Comparison of ENCODE assay signal across 8 cellular contexts in the genomic region with DNA sequence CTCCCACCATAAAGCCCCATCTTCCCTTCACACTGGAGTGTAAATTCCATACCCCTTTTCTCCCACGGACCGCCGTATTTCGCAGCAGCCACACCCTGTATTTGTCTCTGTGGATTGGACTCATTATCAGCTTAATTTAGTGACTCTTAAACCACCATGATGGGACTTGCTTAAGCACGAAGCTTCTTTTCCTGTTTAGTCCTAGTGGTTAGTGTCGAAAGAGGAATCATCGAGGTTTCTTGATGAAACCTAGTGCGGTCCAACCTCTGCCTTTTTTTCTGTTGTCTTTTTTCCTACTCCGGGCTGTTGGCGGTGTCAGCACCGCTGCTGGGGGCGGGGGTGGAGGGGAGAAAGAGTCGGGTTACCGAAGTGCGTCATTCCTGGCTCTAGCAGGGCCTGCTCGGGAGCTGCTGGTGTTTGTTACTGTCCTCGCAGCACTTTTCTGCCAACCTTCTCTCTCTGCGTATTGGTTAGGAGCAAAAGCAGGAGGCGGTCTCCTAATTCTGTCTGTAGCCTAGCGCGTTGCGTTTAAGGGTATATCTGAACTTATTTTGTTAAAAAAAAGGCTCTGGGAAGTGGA. TPM values are rescaled to one million over a fixed set of nuclear protein-coding genes. Genes with fewer than 3 reads are reported as not detected.
A peak's percentile ranks its signal among the peaks of the same experiment; 100 is the strongest.
DNase-seq lines count a peak whose midpoint lies in the region; ATAC-seq and TF ChIP-seq lines count a peak whose summit lies in the region.

No MANE protein-coding gene starts in this region.

- peak overlapping the region; percentile 59 for H3K4me2 ChIP-seq in SK-N-SH

- peak overlapping the region; percentile 64 to 82 for H3K4me3 ChIP-seq in SK-N-SH (ENCODE audit: low read depth in 2 of 2, low read length in 1 of 2)
- H3K4me3 ChIP-seq in thoracic aorta = peak overlapping the region; percentile 90

- H3K27ac Mint-ChIP-seq in activated naive CD4-positive, alpha-beta T cell treated with anti-CD3 and anti-CD28 coated beads, Interleukin-2, amount 50 U/mL, for 24 hours = peak overlapping the region; percentile 99

- WGBS in SK-N-SH (ENCODE audit: low lambda C conversion rate) = 2% methylated on average over 22 of the region's 22 CpGs

- TF ChIP-seq CTCF in SK-N-SH (IDR thresholded peaks at IDR 0.05) (no peak), omental fat pad (IDR thresholded peaks at IDR 0.05) (no peak), thoracic aorta (IDR thresholded peaks at IDR 0.05) (no peak)

- H3K4me3 Mint-ChIP-seq in activated naive CD4-positive, alpha-beta T cell treated with anti-CD3 and anti-CD28 coated beads, Interleukin-2, amount 50 U/mL, for 24 hours = peak overlapping the region; percentile 99

- H3K27me3 ChIP-seq in SK-N-SH (ENCODE audit: insufficient read depth) = no peaks in the 10 kb centered on the region
- H3K27me3 ChIP-seq in thoracic aorta (replicated peaks; ENCODE audit: insufficient read depth) = no peaks in the 10 kb centered on the region

- CTCF ChIA-PET in SK-N-SH (lab: Yijun Ruan, JAX) = interaction anchor here (1.2 kb wide), 1 partner anchor 59 kb away, joined by 3 read pairs; no protein-coding TSS in a partner anchor

- TF ChIP-seq EP300 in SK-N-SH (IDR thresholded peaks at IDR 0.05; ENCODE audit: borderline replicate concordance in 1 of 2, low read depth in 1 of 2, low read length in 1 of 2) = peak in 1 of 2 experiments; percentile 45; a peak in 2 of 4 replicates

- no peaks in the 10 kb centered on the region for H3K9me3 Mint-ChIP-seq in activated naive CD4-positive, alpha-beta T cell treated with anti-CD3 and anti-CD28 coated beads, Interleukin-2, amount 50 U/mL, for 24 hours

- H3K4me1 Mint-ChIP-seq in activated naive CD4-positive, alpha-beta T cell treated with anti-CD3 and anti-CD28 coated beads, Interleukin-2, amount 50 U/mL, for 24 hours = peaks cover 44% of the 10 kb centered on the region

- peak overlapping the region; percentile 98 for H3K9ac ChIP-seq in SK-N-SH

- peaks cover 68% of the 10 kb centered on the region for H3K79me2 ChIP-seq in SK-N-SH (ENCODE audit: insufficient read depth)

- no peak; the same call in 1 of the 2 replicates for TF ChIP-seq RAD21 in SK-N-SH (IDR thresholded peaks at IDR 0.05; ENCODE audit: low read length)

- POLR2A ChIA-PET in SK-N-SH (lab: Yijun Ruan, JAX) = no interaction called here

- H4K20me1 ChIP-seq in SK-N-SH (ENCODE audit: insufficient read depth) = peaks cover 36% of the 10 kb centered on the region

- H3K9me3 ChIP-seq in SK-N-SH (no peaks in the 10 kb centered on the region), thoracic aorta (no peaks in the 10 kb centered on the region)

- peak; percentile 88 for DNase-seq in GM04504 (ENCODE audit: low read depth)
- peak; percentile 85 for DNase-seq in NCI-H1092 (lab: John Stamatoyannopoulos, UW)
- peak; percentile 68 for DNase-seq in SK-N-SH
- peak; percentile 60 for DNase-seq in glomerular endothelial cell (ENCODE audit: extremely low read depth, low read depth, low spot score)
- peak; percentile 34 for DNase-seq in omental fat pad (ENCODE audit: low spot score)
- DNase-seq in thoracic aorta (ENCODE audit: low spot score) = peak; percentile 64

- no peak overlapping the region for H2AFZ ChIP-seq in SK-N-SH (ENCODE audit: low read depth)

- H3K27me3 Mint-ChIP-seq in activated naive CD4-positive, alpha-beta T cell treated with anti-CD3 and anti-CD28 coated beads, Interleukin-2, amount 50 U/mL, for 24 hours = no peaks in the 10 kb centered on the region

- ATAC-seq in HG02610 (IDR thresholded peaks at IDR 0.05; ENCODE audit: unreplicated experiment) = peak; percentile 64
- ATAC-seq in omental fat pad (ENCODE audit: low FRiP score) = peak; percentile 69
- peak; percentile 72 for ATAC-seq in thoracic aorta (ENCODE audit: insufficient number of reproducible peaks, low FRiP score, low read depth)

- no peaks in the 10 kb centered on the region; a peak in 1 of 4 replicates for H3K4me1 ChIP-seq in SK-N-SH (ENCODE audit: control insufficient read depth in 1 of 2, insufficient read depth in 2 of 2, low read depth in 1 of 2, low read length in 1 of 2)
- H3K4me1 ChIP-seq in thoracic aorta (ENCODE audit: control insufficient read depth in 1 of 2, low read depth in 2 of 2) = peaks cover 0 to 8% of the 10 kb centered on the region in 2 donors

- no peaks in the 10 kb centered on the region for H3K36me3 ChIP-seq in SK-N-SH (replicated peaks in 1 of 2; ENCODE audit: control insufficient read depth in 1 of 2, insufficient read depth in 2 of 2, low read length in 1 of 2)
- no peaks in the 10 kb centered on the region for H3K36me3 ChIP-seq in thoracic aorta

- no peaks in the 10 kb centered on the region for H3K36me3 Mint-ChIP-seq in activated naive CD4-positive, alpha-beta T cell treated with anti-CD3 and anti-CD28 coated beads, Interleukin-2, amount 50 U/mL, for 24 hours

- H3K9me2 ChIP-seq in SK-N-SH = no peaks in the 10 kb centered on the region; the same call in 1 of the 2 replicates

- H3F3A ChIP-seq in SK-N-SH (replicated peaks; ENCODE audit: insufficient read depth) = peaks cover 21% of the 10 kb centered on the region

- H3K27ac ChIP-seq in SK-N-SH (ENCODE audit: low read depth in 2 of 2, low read length in 1 of 2) (peak overlapping the region; percentile 90 to 96), thoracic aorta (peak overlapping the region; percentile 97 to 99)

TF ChIP-seq in SK-N-SH, 30 proteins besides CTCF, POLR2A, EP300 and RAD21 (continues in another document):
- TF ChIP-seq NRF1 (IDR thresholded peaks at IDR 0.05; ENCODE audit: low read depth, low read length) (no peak), TEAD4 (IDR thresholded peaks at IDR 0.05; ENCODE audit: borderline replicate concordance, insufficient read depth) (0 out of 2 replicates have a peak, but pooled peaks have one; percentile 4), TAF1 (IDR thresholded peaks at IDR 0.05; ENCODE audit: borderline replicate concordance, low read depth, low read length) (peak; percentile 68; the same call in 1 of the 2 replicates), USF1 (IDR thresholded peaks at IDR 0.05; ENCODE audit: borderline replicate concordance, low read depth) (no peak), MEF2A (IDR thresholded peaks at IDR 0.05; ENCODE audit: borderline replicate concordance, low read depth) (no peak), JUND (IDR thresholded peaks at IDR 0.05) (peak; percentile 29; the same call in 1 of the 2 replicates), RFX5 (IDR thresholded peaks at IDR 0.05; ENCODE audit: low read length) (peak; percentile 80), MAX (IDR thresholded peaks at IDR 0.05; ENCODE audit: low read depth) (peak; percentile 49; the same call in 1 of the 2 replicates), ZBTB33 (IDR thresholded peaks at IDR 0.05; ENCODE audit: borderline replicate concordance, low read depth) (0 out of 2 replicates have a peak, but pooled peaks have one; percentile 36), ELF1 (IDR thresholded peaks at IDR 0.05) (no peak; the same call in 1 of the 2 replicates), NFIC (IDR thresholded peaks at IDR 0.05; ENCODE audit: borderline replicate concordance) (0 out of 2 replicates have a peak, but pooled peaks have one; percentile 56), POLR2AphosphoS5 (IDR thresholded peaks at IDR 0.05; ENCODE audit: low read depth, low read length) (no peak; the same call in 1 of the 2 replicates), FOXM1 (IDR thresholded peaks at IDR 0.05; ENCODE audit: low read depth) (no peak), GABPA (IDR thresholded peaks at IDR 0.05; ENCODE audit: low read depth) (no peak), RXRA (IDR thresholded peaks at IDR 0.05; ENCODE audit: borderline replicate concordance, low read depth) (no peak), EZH2phosphoT487 (IDR thresholded peaks at IDR 0.05; ENCODE audit: borderline replicate concordance, low read depth) (no peak)
- TF ChIP-seq, protein P1, sequence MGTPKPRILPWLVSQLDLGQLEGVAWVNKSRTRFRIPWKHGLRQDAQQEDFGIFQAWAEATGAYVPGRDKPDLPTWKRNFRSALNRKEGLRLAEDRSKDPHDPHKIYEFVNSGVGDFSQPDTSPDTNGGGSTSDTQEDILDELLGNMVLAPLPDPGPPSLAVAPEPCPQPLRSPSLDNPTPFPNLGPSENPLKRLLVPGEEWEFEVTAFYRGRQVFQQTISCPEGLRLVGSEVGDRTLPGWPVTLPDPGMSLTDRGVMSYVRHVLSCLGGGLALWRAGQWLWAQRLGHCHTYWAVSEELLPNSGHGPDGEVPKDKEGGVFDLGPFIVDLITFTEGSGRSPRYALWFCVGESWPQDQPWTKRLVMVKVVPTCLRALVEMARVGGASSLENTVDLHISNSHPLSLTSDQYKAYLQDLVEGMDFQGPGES (IDR thresholded peaks at IDR 0.05; ENCODE audit: low read depth, low read length) = no peak

RNA-seq across cellular contexts. Expression of gene STAG2, which starts 1.4 kb away (rescaled TPM):
- polyA plus RNA-seq in SK-N-SH (2012; rRNA removed) = 11.3 and 11.6 TPM in 2 replicates
- polyA plus RNA-seq in SK-N-SH (2012; cell fraction: cytosol; rRNA removed) = 20.3 and 21.0 TPM in 2 replicates
- 4.9 and 13.5 TPM in 2 replicates for polyA plus RNA-seq in SK-N-SH (2012; cell fraction: nucleus; rRNA removed)
- 38.3 and 85.0 TPM in 2 replicates for total RNA-seq in glomerular endothelial cell
- 10 to 100 TPM; 41.4 to 83.2 (median 58.9) TPM for total RNA-seq in omental fat pad
- total RNA-seq in thoracic aorta = 10 to 100 TPM; 40.9 to 52.6 TPM

Comparison
In these comparisons a context has a peak if more than half of its experiments do, and no peak if none do; other contexts are left out.
1. Peak in every context shown above with its lines: DNase-seq, ATAC-seq, H3K4me3 ChIP-seq and H3K27ac ChIP-seq.
2. DNase-seq: peak in every context shown above with its lines; median percentile 88 in GM04504; 85 in NCI-H1092; 68 in SK-N-SH; 64 in thoracic aorta; 60 in glomerular endothelial cell; 34 in omental fat pad.